In the genomic region with DNA sequence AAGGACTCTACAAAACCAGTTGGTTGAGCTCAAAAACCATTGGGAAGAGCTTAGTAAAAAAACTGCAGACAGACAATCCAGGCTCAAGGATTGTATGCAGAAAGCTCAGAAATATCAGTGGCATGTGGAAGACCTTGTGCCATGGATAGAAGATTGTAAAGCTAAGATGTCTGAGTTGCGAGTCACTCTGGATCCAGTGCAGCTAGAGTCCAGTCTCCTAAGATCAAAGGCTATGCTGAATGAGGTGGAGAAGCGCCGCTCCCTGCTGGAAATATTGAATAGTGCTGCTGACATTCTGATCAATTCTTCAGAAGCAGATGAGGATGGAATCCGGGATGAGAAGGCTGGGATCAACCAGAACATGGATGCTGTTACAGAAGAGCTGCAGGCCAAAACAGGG, we compare ENCODE assay signal across 1 cellular context.
TF ChIP-seq lines count a peak whose summit lies in the region.

No MANE protein-coding gene starts in this region.

TF ChIP-seq in SK-N-SH treated with all-trans-retinoic acid at 6 μM for 48 hours, 23 proteins besides CTCF, POLR2A, EP300 and RAD21 (continued from another document):
- TF ChIP-seq, protein P1, sequence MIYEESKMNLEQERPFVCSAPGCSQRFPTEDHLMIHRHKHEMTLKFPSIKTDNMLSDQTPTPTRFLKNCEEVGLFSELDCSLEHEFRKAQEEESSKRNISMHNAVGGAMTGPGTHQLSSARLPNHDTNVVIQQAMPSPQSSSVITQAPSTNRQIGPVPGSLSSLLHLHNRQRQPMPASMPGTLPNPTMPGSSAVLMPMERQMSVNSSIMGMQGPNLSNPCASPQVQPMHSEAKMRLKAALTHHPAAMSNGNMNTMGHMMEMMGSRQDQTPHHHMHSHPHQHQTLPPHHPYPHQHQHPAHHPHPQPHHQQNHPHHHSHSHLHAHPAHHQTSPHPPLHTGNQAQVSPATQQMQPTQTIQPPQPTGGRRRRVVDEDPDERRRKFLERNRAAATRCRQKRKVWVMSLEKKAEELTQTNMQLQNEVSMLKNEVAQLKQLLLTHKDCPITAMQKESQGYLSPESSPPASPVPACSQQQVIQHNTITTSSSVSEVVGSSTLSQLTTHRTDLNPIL (CRISPR knock-in tag; IDR thresholded peaks at IDR 0.05; ENCODE audit: low read depth) = no peak
- TF ChIP-seq ZNF70 (CRISPR knock-in tag; IDR thresholded peaks at IDR 0.05) (no peak), TOX (CRISPR knock-in tag; IDR thresholded peaks at IDR 0.05; ENCODE audit: borderline replicate concordance) (no peak), SNAI2 (CRISPR knock-in tag; IDR thresholded peaks at IDR 0.05) (no peak)
